In genomic region chr5:103235891-103236290, GRCh38 we compare ENCODE assay signal across 22 cellular contexts.
"Had no signal": no experiment of that assay in that cellular context is flagged by ENCODE, and none has a peak within 500 bp of the region (broad histone marks: within the 10 kb centered on the region; RNA-seq: fewer than 3 reads in every experiment).

No MANE protein-coding gene starts in this region.

- H3K4me3 Mint-ChIP-seq: mesothelial cell of epicardium, naive B cell had no signal

- H3K36me3 ChIP-seq: esophagus muscularis mucosa, gastrocnemius medialis, heart right ventricle, left lung, lower lobe of right lung had no signal

- H3K4me1 ChIP-seq: gastrocnemius medialis, heart right ventricle, left lung, lower lobe of right lung had no signal

- H3K27ac ChIP-seq: coronary artery, dorsolateral prefrontal cortex, esophagus muscularis mucosa, gastrocnemius medialis, heart right ventricle, left lung, lower lobe of right lung had no signal

- H3K4me1 Mint-ChIP-seq: mesothelial cell of epicardium, naive B cell had no signal

- H3K27me3 ChIP-seq: dorsolateral prefrontal cortex, esophagus muscularis mucosa, gastrocnemius medialis, heart right ventricle, left lung had no signal

- H3K4me3 ChIP-seq: coronary artery, dorsolateral prefrontal cortex, esophagus muscularis mucosa, gastrocnemius medialis, heart right ventricle, left lung, lower lobe of right lung, mucosa of descending colon had no signal

- FAIRE-seq: endothelial cell of umbilical vein, keratinocyte had no signal

- ATAC-seq: gastrocnemius medialis, heart right ventricle, left cardiac atrium, left lung, left ventricle myocardium superior, lower lobe of right lung, mucosa of descending colon had no signal

- H3K27ac Mint-ChIP-seq: mesothelial cell of epicardium, naive B cell had no signal

- H3K36me3 Mint-ChIP-seq: mesothelial cell of epicardium, naive B cell had no signal

- DNase-seq: dermis blood vessel endothelial cell; dorsolateral prefrontal cortex; effector CD4-positive, alpha-beta T cell; effector memory CD4-positive, alpha-beta T cell; foreskin melanocyte; gastrocnemius medialis; glutamatergic neuron; head of caudate nucleus; heart right ventricle; hippocampal formation; left cardiac atrium; left lung; left ventricle myocardium superior; lower lobe of right lung; mesenchymal stem cell; mucosa of descending colon; naive B cell had no signal
